ENCODE assay signal across 1 cellular context in the genomic region with DNA sequence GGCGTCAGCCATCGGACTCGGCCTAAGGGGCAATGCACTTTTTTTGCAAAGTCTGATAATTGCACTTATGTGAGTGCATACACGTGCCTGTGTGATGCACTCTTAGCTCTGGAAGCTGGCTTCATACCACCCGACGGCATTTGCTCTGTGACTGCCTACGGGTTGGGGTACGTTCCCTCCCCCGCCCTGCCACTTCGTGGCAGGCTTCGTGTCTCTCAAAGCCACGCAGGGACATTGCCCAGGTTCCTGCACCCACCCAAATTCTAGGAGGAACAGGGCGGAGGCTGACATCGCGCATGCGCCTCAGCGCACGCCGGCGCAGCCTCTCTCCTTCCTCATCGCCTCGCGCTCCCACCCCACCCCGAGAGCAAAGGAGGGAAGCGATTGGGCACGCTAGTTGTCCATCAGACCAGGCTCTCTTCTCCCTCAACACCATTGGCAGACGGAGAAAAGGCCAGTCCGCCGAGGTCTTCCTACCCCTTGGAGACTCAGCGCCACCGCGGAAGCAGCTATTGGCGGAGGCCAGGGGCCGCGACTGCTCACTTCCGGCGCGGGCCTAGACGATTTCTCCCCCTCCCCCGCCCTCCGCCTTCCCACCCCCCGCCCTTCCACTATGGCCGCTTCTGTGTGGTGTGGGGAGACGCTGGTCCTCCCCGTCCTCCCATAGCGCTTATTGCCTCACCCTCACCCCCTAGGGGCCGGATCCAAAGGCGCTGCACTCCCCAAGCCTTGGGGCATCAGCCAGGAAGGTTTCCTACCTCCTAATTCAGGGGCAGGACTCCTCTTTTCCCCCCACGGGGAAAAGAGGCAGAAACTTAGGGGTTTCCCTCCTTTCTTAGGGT.
TF ChIP-seq lines count a peak whose summit lies in the region.

A gene with protein sequence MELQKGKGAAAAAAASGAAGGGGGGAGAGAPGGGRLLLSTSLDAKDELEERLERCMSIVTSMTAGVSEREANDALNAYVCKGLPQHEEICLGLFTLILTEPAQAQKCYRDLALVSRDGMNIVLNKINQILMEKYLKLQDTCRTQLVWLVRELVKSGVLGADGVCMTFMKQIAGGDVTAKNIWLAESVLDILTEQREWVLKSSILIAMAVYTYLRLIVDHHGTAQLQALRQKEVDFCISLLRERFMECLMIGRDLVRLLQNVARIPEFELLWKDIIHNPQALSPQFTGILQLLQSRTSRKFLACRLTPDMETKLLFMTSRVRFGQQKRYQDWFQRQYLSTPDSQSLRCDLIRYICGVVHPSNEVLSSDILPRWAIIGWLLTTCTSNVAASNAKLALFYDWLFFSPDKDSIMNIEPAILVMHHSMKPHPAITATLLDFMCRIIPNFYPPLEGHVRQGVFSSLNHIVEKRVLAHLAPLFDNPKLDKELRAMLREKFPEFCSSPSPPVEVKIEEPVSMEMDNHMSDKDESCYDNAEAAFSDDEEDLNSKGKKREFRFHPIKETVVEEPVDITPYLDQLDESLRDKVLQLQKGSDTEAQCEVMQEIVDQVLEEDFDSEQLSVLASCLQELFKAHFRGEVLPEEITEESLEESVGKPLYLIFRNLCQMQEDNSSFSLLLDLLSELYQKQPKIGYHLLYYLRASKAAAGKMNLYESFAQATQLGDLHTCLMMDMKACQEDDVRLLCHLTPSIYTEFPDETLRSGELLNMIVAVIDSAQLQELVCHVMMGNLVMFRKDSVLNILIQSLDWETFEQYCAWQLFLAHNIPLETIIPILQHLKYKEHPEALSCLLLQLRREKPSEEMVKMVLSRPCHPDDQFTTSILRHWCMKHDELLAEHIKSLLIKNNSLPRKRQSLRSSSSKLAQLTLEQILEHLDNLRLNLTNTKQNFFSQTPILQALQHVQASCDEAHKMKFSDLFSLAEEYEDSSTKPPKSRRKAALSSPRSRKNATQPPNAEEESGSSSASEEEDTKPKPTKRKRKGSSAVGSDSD (plus strand): TSS at position 588 of the 842 bp plus-strand sequence. CDS start 585 bp downstream, outside the sequence.

TF ChIP-seq in K562, 482 proteins besides CTCF, POLR2A, EP300 and RAD21 (continued from another document and continues in another):
- TF ChIP-seq SMAD4 (CRISPR knock-in tag; conservative IDR thresholded peaks at IDR 0.05) (no peak), L3MBTL2 (IDR thresholded peaks at IDR 0.05) (peak; percentile 97), DACH1 (IDR thresholded peaks at IDR 0.05; ENCODE audit: partially characterized antibody) (no peak), ZNF217 (CRISPR knock-in tag; IDR thresholded peaks at IDR 0.05) (no peak), ZNF584 (CRISPR knock-in tag; IDR thresholded peaks at IDR 0.05; ENCODE audit: low read depth) (no peak), ZNF764 (CRISPR knock-in tag; IDR thresholded peaks at IDR 0.05; ENCODE audit: low read depth) (no peak), ZNF174 (CRISPR knock-in tag; IDR thresholded peaks at IDR 0.05) (no peak), CHD2 (IDR thresholded peaks at IDR 0.05; ENCODE audit: low read depth, low read length) (peak; percentile 85), C11orf30 (IDR thresholded peaks at IDR 0.05; ENCODE audit: low read depth) (peak; percentile 70), ZNF785 (CRISPR knock-in tag; IDR thresholded peaks at IDR 0.05) (no peak), TEAD1 (CRISPR knock-in tag; IDR thresholded peaks at IDR 0.05) (no peak; a peak in 1 of 4 replicates), ADNP (tag; IDR thresholded peaks at IDR 0.05) (no peak), NCOA1 (IDR thresholded peaks at IDR 0.05; ENCODE audit: low read depth) (no peak), HMG20A (CRISPR knock-in tag; conservative IDR thresholded peaks at IDR 0.05) (no peak), TOE1 (IDR thresholded peaks at IDR 0.05; ENCODE audit: borderline replicate concordance) (no peak; the same call in 1 of the 2 replicates), TOE1 (CRISPR knock-in tag; IDR thresholded peaks at IDR 0.05; ENCODE audit: borderline replicate concordance, low read depth) (no peak), CREM (IDR thresholded peaks at IDR 0.05; ENCODE audit: low read depth) (peak; percentile 94), ZNF354B (CRISPR knock-in tag; IDR thresholded peaks at IDR 0.05) (no peak), TAF1 (IDR thresholded peaks at IDR 0.05; ENCODE audit: control insufficient read depth, extremely low read depth, insufficient read depth, low read length, severe bottlenecking) (peak; percentile 86), RHOXF2B (CRISPR knock-in tag; conservative IDR thresholded peaks at IDR 0.05) (no peak), CBX8 (IDR thresholded peaks at IDR 0.05; ENCODE audit: borderline replicate concordance, extremely low read depth, low read depth, low read length, poor library complexity, severe bottlenecking) (no peak), TCF3 (CRISPR knock-in tag; IDR thresholded peaks at IDR 0.05) (no peak), FOXK2 (conservative IDR thresholded peaks at IDR 0.05 in 1 of 2, IDR thresholded peaks at IDR 0.05 in 1 of 2; ENCODE audit: low read depth in 2 of 2) (no peak; a peak in 1 of 4 replicates), ZNF445 (CRISPR knock-in tag; IDR thresholded peaks at IDR 0.05; ENCODE audit: low read depth) (no peak), HMGN3 (IDR thresholded peaks at IDR 0.05; ENCODE audit: borderline replicate concordance, extremely low read depth, insufficient read length, low read depth, low read length) (peak; percentile 61), ZNF778 (CRISPR knock-in tag; IDR thresholded peaks at IDR 0.05) (no peak), EHMT2 (IDR thresholded peaks at IDR 0.05) (no peak), ZNF140 (CRISPR knock-in tag; IDR thresholded peaks at IDR 0.05) (no peak), RBM25 (IDR thresholded peaks at IDR 0.05; ENCODE audit: low read depth, low read length, severe bottlenecking) (peak; percentile 87), CBFB (CRISPR knock-in tag; IDR thresholded peaks at IDR 0.05) (no peak), MED1 (CRISPR knock-in tag; IDR thresholded peaks at IDR 0.05; ENCODE audit: borderline replicate concordance) (no peak), ZSCAN32 (CRISPR knock-in tag; IDR thresholded peaks at IDR 0.05) (no peak), ETV5 (CRISPR knock-in tag; IDR thresholded peaks at IDR 0.05; ENCODE audit: low read depth) (no peak; the same call in 1 of the 2 replicates), ZNF696 (CRISPR knock-in tag; conservative IDR thresholded peaks at IDR 0.05) (no peak), ZNF143 (CRISPR knock-in tag; IDR thresholded peaks at IDR 0.05) (no peak), NR3C1 (CRISPR knock-in tag; IDR thresholded peaks at IDR 0.05) (no peak)
- TF ChIP-seq, protein P1, sequence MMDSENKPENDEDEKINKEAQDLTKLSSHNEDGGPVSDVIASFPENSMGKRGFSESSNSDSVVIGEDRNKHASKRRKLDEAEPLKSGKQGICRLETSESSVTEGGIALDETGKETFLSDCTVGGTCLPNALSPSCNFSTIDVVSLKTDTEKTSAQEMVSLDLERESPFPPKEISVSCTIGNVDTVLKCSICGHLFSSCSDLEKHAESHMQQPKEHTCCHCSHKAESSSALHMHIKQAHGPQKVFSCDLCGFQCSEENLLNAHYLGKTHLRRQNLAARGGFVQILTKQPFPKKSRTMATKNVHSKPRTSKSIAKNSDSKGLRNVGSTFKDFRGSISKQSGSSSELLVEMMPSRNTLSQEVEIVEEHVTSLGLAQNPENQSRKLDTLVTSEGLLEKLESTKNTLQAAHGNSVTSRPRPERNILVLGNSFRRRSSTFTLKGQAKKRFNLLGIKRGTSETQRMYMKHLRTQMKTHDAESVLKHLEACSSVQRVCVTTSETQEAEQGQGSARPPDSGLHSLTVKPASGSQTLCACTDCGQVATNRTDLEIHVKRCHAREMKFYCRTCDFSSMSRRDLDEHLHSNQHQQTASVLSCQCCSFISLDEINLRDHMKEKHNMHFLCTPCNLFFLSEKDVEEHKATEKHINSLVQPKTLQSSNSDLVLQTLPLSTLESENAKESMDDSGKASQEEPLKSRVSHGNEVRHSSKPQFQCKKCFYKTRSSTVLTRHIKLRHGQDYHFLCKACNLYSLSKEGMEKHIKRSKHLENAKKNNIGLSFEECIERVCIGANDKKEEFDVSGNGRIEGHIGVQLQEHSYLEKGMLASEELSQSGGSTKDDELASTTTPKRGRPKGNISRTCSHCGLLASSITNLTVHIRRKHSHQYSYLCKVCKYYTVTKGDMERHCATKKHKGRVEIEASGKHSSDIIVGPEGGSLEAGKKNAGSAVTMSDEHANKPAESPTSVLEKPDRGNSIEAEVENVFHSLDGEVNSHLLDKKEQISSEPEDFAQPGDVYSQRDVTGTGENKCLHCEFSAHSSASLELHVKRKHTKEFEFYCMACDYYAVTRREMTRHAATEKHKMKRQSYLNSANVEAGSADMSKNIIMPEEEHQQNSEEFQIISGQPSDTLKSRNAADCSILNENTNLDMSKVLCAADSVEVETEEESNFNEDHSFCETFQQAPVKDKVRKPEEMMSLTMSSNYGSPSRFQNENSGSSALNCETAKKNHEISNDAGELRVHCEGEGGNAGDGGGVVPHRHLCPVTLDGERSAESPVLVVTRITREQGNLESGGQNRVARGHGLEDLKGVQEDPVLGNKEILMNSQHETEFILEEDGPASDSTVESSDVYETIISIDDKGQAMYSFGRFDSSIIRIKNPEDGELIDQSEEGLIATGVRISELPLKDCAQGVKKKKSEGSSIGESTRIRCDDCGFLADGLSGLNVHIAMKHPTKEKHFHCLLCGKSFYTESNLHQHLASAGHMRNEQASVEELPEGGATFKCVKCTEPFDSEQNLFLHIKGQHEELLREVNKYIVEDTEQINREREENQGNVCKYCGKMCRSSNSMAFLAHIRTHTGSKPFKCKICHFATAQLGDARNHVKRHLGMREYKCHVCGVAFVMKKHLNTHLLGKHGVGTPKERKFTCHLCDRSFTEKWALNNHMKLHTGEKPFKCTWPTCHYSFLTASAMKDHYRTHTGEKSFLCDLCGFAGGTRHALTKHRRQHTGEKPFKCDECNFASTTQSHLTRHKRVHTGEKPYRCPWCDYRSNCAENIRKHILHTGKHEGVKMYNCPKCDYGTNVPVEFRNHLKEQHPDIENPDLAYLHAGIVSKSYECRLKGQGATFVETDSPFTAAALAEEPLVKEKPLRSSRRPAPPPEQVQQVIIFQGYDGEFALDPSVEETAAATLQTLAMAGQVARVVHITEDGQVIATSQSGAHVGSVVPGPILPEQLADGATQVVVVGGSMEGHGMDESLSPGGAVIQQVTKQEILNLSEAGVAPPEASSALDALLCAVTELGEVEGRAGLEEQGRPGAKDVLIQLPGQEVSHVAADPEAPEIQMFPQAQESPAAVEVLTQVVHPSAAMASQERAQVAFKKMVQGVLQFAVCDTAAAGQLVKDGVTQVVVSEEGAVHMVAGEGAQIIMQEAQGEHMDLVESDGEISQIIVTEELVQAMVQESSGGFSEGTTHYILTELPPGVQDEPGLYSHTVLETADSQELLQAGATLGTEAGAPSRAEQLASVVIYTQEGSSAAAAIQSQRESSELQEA (IDR thresholded peaks at IDR 0.05; ENCODE audit: low read depth): no peak
- TF ChIP-seq, protein P2, sequence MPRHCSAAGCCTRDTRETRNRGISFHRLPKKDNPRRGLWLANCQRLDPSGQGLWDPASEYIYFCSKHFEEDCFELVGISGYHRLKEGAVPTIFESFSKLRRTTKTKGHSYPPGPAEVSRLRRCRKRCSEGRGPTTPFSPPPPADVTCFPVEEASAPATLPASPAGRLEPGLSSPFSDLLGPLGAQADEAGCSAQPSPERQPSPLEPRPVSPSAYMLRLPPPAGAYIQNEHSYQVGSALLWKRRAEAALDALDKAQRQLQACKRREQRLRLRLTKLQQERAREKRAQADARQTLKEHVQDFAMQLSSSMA (CRISPR knock-in tag; IDR thresholded peaks at IDR 0.05): no peak
- TF ChIP-seq, protein P3, sequence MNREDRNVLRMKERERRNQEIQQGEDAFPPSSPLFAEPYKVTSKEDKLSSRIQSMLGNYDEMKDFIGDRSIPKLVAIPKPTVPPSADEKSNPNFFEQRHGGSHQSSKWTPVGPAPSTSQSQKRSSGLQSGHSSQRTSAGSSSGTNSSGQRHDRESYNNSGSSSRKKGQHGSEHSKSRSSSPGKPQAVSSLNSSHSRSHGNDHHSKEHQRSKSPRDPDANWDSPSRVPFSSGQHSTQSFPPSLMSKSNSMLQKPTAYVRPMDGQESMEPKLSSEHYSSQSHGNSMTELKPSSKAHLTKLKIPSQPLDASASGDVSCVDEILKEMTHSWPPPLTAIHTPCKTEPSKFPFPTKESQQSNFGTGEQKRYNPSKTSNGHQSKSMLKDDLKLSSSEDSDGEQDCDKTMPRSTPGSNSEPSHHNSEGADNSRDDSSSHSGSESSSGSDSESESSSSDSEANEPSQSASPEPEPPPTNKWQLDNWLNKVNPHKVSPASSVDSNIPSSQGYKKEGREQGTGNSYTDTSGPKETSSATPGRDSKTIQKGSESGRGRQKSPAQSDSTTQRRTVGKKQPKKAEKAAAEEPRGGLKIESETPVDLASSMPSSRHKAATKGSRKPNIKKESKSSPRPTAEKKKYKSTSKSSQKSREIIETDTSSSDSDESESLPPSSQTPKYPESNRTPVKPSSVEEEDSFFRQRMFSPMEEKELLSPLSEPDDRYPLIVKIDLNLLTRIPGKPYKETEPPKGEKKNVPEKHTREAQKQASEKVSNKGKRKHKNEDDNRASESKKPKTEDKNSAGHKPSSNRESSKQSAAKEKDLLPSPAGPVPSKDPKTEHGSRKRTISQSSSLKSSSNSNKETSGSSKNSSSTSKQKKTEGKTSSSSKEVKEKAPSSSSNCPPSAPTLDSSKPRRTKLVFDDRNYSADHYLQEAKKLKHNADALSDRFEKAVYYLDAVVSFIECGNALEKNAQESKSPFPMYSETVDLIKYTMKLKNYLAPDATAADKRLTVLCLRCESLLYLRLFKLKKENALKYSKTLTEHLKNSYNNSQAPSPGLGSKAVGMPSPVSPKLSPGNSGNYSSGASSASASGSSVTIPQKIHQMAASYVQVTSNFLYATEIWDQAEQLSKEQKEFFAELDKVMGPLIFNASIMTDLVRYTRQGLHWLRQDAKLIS (CRISPR knock-in tag; IDR thresholded peaks at IDR 0.05): peak; percentile 81
- TF ChIP-seq, protein P4, sequence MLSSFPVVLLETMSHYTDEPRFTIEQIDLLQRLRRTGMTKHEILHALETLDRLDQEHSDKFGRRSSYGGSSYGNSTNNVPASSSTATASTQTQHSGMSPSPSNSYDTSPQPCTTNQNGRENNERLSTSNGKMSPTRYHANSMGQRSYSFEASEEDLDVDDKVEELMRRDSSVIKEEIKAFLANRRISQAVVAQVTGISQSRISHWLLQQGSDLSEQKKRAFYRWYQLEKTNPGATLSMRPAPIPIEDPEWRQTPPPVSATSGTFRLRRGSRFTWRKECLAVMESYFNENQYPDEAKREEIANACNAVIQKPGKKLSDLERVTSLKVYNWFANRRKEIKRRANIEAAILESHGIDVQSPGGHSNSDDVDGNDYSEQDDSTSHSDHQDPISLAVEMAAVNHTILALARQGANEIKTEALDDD (IDR thresholded peaks at IDR 0.05): no peak
